9 cellular contexts compared by ENCODE assay signal in genomic region chr10:50561816-50562215, GRCh38.
DNase-seq lines count a peak whose midpoint lies in the region; ATAC-seq and TF ChIP-seq lines count a peak whose summit lies in the region.
"Had no signal": no experiment of that assay in that cellular context is flagged by ENCODE, and none has a peak within 500 bp of the region (broad histone marks: within the 10 kb centered on the region; RNA-seq: fewer than 3 reads in every experiment).

No MANE protein-coding gene starts in this region.

- H3K27me3 ChIP-seq in gastrocnemius medialis: no peaks in the 10 kb centered on the region

- H3K9me3 ChIP-seq in gastrocnemius medialis: no peaks in the 10 kb centered on the region

- H3K4me1 Mint-ChIP-seq in stimulated activated effector memory CD8-positive, alpha-beta T cell treated with anti-CD3 and anti-CD28 coated beads, Interleukin-12 subunit alpha, Interleukin-12 subunit beta, amount 100 ng/mL, for 72 hours: peaks cover 4% of the 10 kb centered on the region

- intact Hi-C loops in gastrocnemius medialis (cut with DNase I; ENCODE audit: low total_unique reads): loop anchor here (1.0 kb wide), 1 partner anchor 63 kb away; no protein-coding TSS in a partner anchor

- peak overlapping the region in 1 of 4 donors; percentile 18 for H3K27ac ChIP-seq in gastrocnemius medialis

- peaks cover 31 to 32% of the 10 kb centered on the region in 2 donors for H3K4me1 ChIP-seq in gastrocnemius medialis

- H3K4me3 Mint-ChIP-seq in stimulated activated effector memory CD8-positive, alpha-beta T cell treated with anti-CD3 and anti-CD28 coated beads, Interleukin-12 subunit alpha, Interleukin-12 subunit beta, amount 100 ng/mL, for 72 hours: no peak overlapping the region
- H3K4me3 Mint-ChIP-seq: IgD-negative memory B cell had no signal

- DNase-seq in GM12865 (ENCODE audit: low read depth): peak; percentile 31
- DNase-seq in NCI-H146 treated with DMSO at 0.1 percent for 48 hours (lab: John Stamatoyannopoulos, UW; ENCODE audit: unreplicated experiment): peak; percentile 14
- DNase-seq in epithelial cell of esophagus (ENCODE audit: low read depth): peak; percentile 49
- no peak for DNase-seq in gastrocnemius medialis
- no peak for DNase-seq in stimulated activated naive CD8-positive, alpha-beta T cell treated with anti-CD3 and anti-CD28 coated beads, Interleukin-15, Interleukin-2, amounts not matched to agents 100 U/mL and 50 U/mL, for 24 hours
- no peak for DNase-seq in stimulated activated effector memory CD8-positive, alpha-beta T cell treated with anti-CD3 and anti-CD28 coated beads, Interleukin-12 subunit alpha, Interleukin-12 subunit beta, amount 100 ng/mL, for 72 hours (ENCODE audit: low spot score in 2 of 2)

- in situ Hi-C loops in gastrocnemius medialis (cut with MboI; ENCODE audit: low sequenced_read_pairs in 4 of 4): no loop called here

- H3K36me3 ChIP-seq in gastrocnemius medialis: no peaks in the 10 kb centered on the region

- TF ChIP-seq CTCF in GM12865 (IDR thresholded peaks at IDR 0.05; ENCODE audit: insufficient read depth, low read depth, low read length, missing control alignments) (peak; percentile 56), epithelial cell of esophagus (IDR thresholded peaks at IDR 0.05; ENCODE audit: insufficient read depth, low read depth, low read length, missing control alignments) (peak; percentile 85), gastrocnemius medialis (IDR thresholded peaks at IDR 0.05 in 4 of 5, conservative IDR thresholded peaks at IDR 0.05 in 1 of 5) (peak; percentile 39 to 66 (median 55))

- no peak overlapping the region for H3K27ac Mint-ChIP-seq in stimulated activated effector memory CD8-positive, alpha-beta T cell treated with anti-CD3 and anti-CD28 coated beads, Interleukin-12 subunit alpha, Interleukin-12 subunit beta, amount 100 ng/mL, for 72 hours
- H3K27ac Mint-ChIP-seq: IgD-negative memory B cell had no signal

- H3K4me3 ChIP-seq in GM12865 (ENCODE audit: low read depth, low read length) (no peak overlapping the region), epithelial cell of esophagus (ENCODE audit: low read length) (no peak overlapping the region), gastrocnemius medialis (no peak overlapping the region)

- no peaks in the 10 kb centered on the region for H3K9me3 Mint-ChIP-seq in stimulated activated effector memory CD8-positive, alpha-beta T cell treated with anti-CD3 and anti-CD28 coated beads, Interleukin-12 subunit alpha, Interleukin-12 subunit beta, amount 100 ng/mL, for 72 hours
- H3K9me3 Mint-ChIP-seq: IgD-negative memory B cell had no signal

- no peaks in the 10 kb centered on the region for H3K36me3 Mint-ChIP-seq in stimulated activated effector memory CD8-positive, alpha-beta T cell treated with anti-CD3 and anti-CD28 coated beads, Interleukin-12 subunit alpha, Interleukin-12 subunit beta, amount 100 ng/mL, for 72 hours

- ATAC-seq in gastrocnemius medialis: peak; percentile 60 to 62
- ATAC-seq in GM18909 (IDR thresholded peaks at IDR 0.05; ENCODE audit: poor library complexity, unreplicated experiment): no peak
- ATAC-seq in stimulated activated naive CD8-positive, alpha-beta T cell treated with anti-CD3 and anti-CD28 coated beads, Interleukin-15, Interleukin-2, amounts not matched to agents 100 U/mL and 50 U/mL, for 24 hours: no peak
- no peak for ATAC-seq in GM18519 (IDR thresholded peaks at IDR 0.05; ENCODE audit: low FRiP score, unreplicated experiment)
- no peak for ATAC-seq in stimulated activated effector memory CD8-positive, alpha-beta T cell treated with anti-CD3 and anti-CD28 coated beads, Interleukin-12 subunit alpha, Interleukin-12 subunit beta, amount 100 ng/mL, for 72 hours

- TF ChIP-seq POLR2A in gastrocnemius medialis (IDR thresholded peaks at IDR 0.05): no peak

Comparison
In these comparisons a context has a peak if more than half of its experiments do, and no peak if none do; other contexts are left out.
1. DNase-seq: peak in GM12865 (single experiment), NCI-H146 treated with DMSO at 0.1 percent for 48 hours (single experiment) and epithelial cell of esophagus (single experiment); none in gastrocnemius medialis (0 of 2), stimulated activated naive CD8-positive, alpha-beta T cell treated with anti-CD3 and anti-CD28 coated beads, Interleukin-15, Interleukin-2, amounts not matched to agents 100 U/mL and 50 U/mL, for 24 hours (single experiment) and stimulated activated effector memory CD8-positive, alpha-beta T cell treated with anti-CD3 and anti-CD28 coated beads, Interleukin-12 subunit alpha, Interleukin-12 subunit beta, amount 100 ng/mL, for 72 hours (0 of 2).
2. ATAC-seq: peak in gastrocnemius medialis (2 of 2); none in GM18909 (single experiment), stimulated activated naive CD8-positive, alpha-beta T cell treated with anti-CD3 and anti-CD28 coated beads, Interleukin-15, Interleukin-2, amounts not matched to agents 100 U/mL and 50 U/mL, for 24 hours (single experiment), GM18519 (single experiment) and stimulated activated effector memory CD8-positive, alpha-beta T cell treated with anti-CD3 and anti-CD28 coated beads, Interleukin-12 subunit alpha, Interleukin-12 subunit beta, amount 100 ng/mL, for 72 hours (single experiment).
3. Peak in every context shown above with its lines, with median percentiles within 50 percentile points of each other: CTCF ChIP-seq.